8 cellular contexts compared by ENCODE assay signal in genomic region chr20:34522969-34523871, GRCh38. TPM values are rescaled to one million over a fixed set of nuclear protein-coding genes. Genes with fewer than 3 reads are reported as not detected.
DNase-seq lines count a peak whose midpoint lies in the region; ATAC-seq and TF ChIP-seq lines count a peak whose summit lies in the region.

No MANE protein-coding gene starts in this region.

- 45% methylated on average over 6 of the region's 17 CpGs for WGBS in right lobe of liver (ENCODE audit: insufficient coverage, low coverage, low lambda C conversion rate, missing lambda C conversion rate)

- ATAC-seq in right lobe of liver (peak; percentile 17 to 69 (median 55)), HG02840 (IDR thresholded peaks at IDR 0.05; ENCODE audit: low FRiP score, unreplicated experiment) (no peak)

- no peaks in the 10 kb centered on the region for H3K9me3 ChIP-seq in right lobe of liver

- H3K4me3 ChIP-seq in right lobe of liver: no peak overlapping the region

- H3K4me1 ChIP-seq in right lobe of liver: peaks cover 0 to 15% (median 6%) of the 10 kb centered on the region in 4 donors

- peak; percentile 38 to 56 (median 42) for TF ChIP-seq CTCF in right lobe of liver (IDR thresholded peaks at IDR 0.05)

- peaks cover 0 to 19% (median 8%) of the 10 kb centered on the region in 4 donors for H3K36me3 ChIP-seq in right lobe of liver

- DNase-seq in ELR (ENCODE audit: low read depth): peak; percentile 80
- DNase-seq in M059J (ENCODE audit: low read depth): peak; percentile 79
- peak; percentile 46 for DNase-seq in UCSD-AML1 (lab: John Stamatoyannopoulos, UW; ENCODE audit: unreplicated experiment)
- DNase-seq in caudate nucleus (lab: John Stamatoyannopoulos, UW): peak in 33 of 61 donors; percentile 17 to 71 (median 38)
- no peak for DNase-seq in right lobe of liver
- DNase-seq in stimulated activated CD8-positive, alpha-beta memory T cell treated with anti-CD3 and anti-CD28 coated beads, Interleukin-4, amount 100 ng/mL, for 24 hours (ENCODE audit: low read depth): peak; percentile 38
- no peak for DNase-seq in NOMO-1 (lab: John Stamatoyannopoulos, UW; ENCODE audit: unreplicated experiment in 2 of 2)

- no peaks in the 10 kb centered on the region for H3K27me3 ChIP-seq in right lobe of liver

- no peak for TF ChIP-seq POLR2A in right lobe of liver (IDR thresholded peaks at IDR 0.05)

- intact Hi-C loops in right lobe of liver (cut with DNase I): no loop called here

- peak overlapping the region; percentile 99 for H3K27ac ChIP-seq in caudate nucleus (ENCODE audit: low read depth, low read length)
- no peak overlapping the region for H3K27ac ChIP-seq in right lobe of liver

RNA-seq across cellular contexts. Expression of gene DYNLRB1, which starts 7.0 kb away (rescaled TPM):
- total RNA-seq in M059J (2014; rRNA removed; shearing (Covaris generic)): 305 and 515 TPM in 2 replicates
- total RNA-seq in right lobe of liver: 10 to 100 TPM; 34.8 to 84.3 (median 42.7) TPM

RNA-seq across cellular contexts. Expression of gene MAP1LC3A, which starts 35.3 kb away (rescaled TPM):
- total RNA-seq in M059J (2014; rRNA removed; shearing (Covaris generic)): 59.8 and 72.2 TPM in 2 replicates
- 10 to 100 TPM; 14.4 to 39.6 (median 26.3) TPM for total RNA-seq in right lobe of liver

Comparison
In these comparisons a context has a peak if more than half of its experiments do, and no peak if none do; other contexts are left out.
1. DNase-seq: peak in ELR (single experiment), M059J (single experiment), UCSD-AML1 (single experiment), caudate nucleus (33 of 61) and stimulated activated CD8-positive, alpha-beta memory T cell treated with anti-CD3 and anti-CD28 coated beads, Interleukin-4, amount 100 ng/mL, for 24 hours (single experiment); none in right lobe of liver (0 of 3) and NOMO-1 (0 of 2).